Comparison of ENCODE assay signal across 17 cellular contexts in genomic region chr10:73075829-73076228, GRCh38. TPM values are rescaled to one million over a fixed set of nuclear protein-coding genes. Genes with fewer than 3 reads are reported as not detected.
DNase-seq lines count a peak whose midpoint lies in the region; ATAC-seq and TF ChIP-seq lines count a peak whose summit lies in the region.
"Had no signal": no experiment of that assay in that cellular context is flagged by ENCODE, and none has a peak within 500 bp of the region (broad histone marks: within the 10 kb centered on the region; RNA-seq: fewer than 3 reads in every experiment).

No MANE protein-coding gene starts in this region.

- H3K4me1 ChIP-seq in esophagus muscularis mucosa, result peaks cover 11 to 21% (median 21%) of the 10 kb centered on the region in 4 donors
- H3K4me1 ChIP-seq in ovary (ENCODE audit: insufficient read depth), result peaks cover 1% of the 10 kb centered on the region
- peaks cover 0 to 24% (median 7%) of the 10 kb centered on the region in 4 donors for H3K4me1 ChIP-seq in tibial artery

- TF ChIP-seq CTCF in esophagus muscularis mucosa (IDR thresholded peaks at IDR 0.05) (no peak), ovary (IDR thresholded peaks at IDR 0.05) (no peak), tibial artery (IDR thresholded peaks at IDR 0.05) (no peak), GM10266 (IDR thresholded peaks at IDR 0.05; ENCODE audit: control insufficient read depth, insufficient read depth, low read depth, missing control alignments) (no peak)

- intact Hi-C loops in esophagus muscularis mucosa (cut with DNase I), result no loop called here
- intact Hi-C loops in ovary (cut with DNase I), result no loop called here
- intact Hi-C loops in tibial artery (cut with DNase I; ENCODE audit: low total_unique reads), result no loop called here

- peak overlapping the region; percentile 22 for H3K27ac Mint-ChIP-seq in activated naive CD8-positive, alpha-beta T cell treated with anti-CD3 and anti-CD28 coated beads, Interleukin-2, amount 50 U/mL, for 24 hours
- H3K27ac Mint-ChIP-seq in activated naive CD8-positive, alpha-beta T cell treated with anti-CD3 and anti-CD28 coated beads for 36 hours, result no peak overlapping the region

- TF ChIP-seq EP300 in esophagus muscularis mucosa (IDR thresholded peaks at IDR 0.05) (no peak), ovary (IDR thresholded peaks at IDR 0.05) (no peak)

- DNase-seq in activated naive CD8-positive, alpha-beta T cell treated with anti-CD3 and anti-CD28 coated beads, Interleukin-2, amount 50 U/mL, for 24 hours, result no peak
- no peak for DNase-seq in activated naive CD8-positive, alpha-beta T cell treated with anti-CD3 and anti-CD28 coated beads for 36 hours
- no peak for DNase-seq in esophagus muscularis mucosa (ENCODE audit: extremely low spot score)
- DNase-seq in ovary, result no peak
- no peak for DNase-seq in tibial artery
- no peak for DNase-seq in activated CD8-positive, alpha-beta memory T cell treated with anti-CD3 and anti-CD28 coated beads, Interleukin-2, amount 50 U/mL, for 48 hours
- DNase-seq in NCI-H510A (lab: John Stamatoyannopoulos, UW), result no peak
- no peak for DNase-seq in GM10266 (ENCODE audit: extremely low spot score)
- DNase-seq: GF-D8, KG1, NCI-H1048, NCI-H2107, NCI-H226, NCI-H526 treated with DMSO at 0.1 percent for 48 hours, PC-9 had no signal

- H3K27me3 ChIP-seq in esophagus muscularis mucosa, result no peaks in the 10 kb centered on the region
- H3K27me3 ChIP-seq in ovary, result no peaks in the 10 kb centered on the region
- H3K27me3 ChIP-seq in tibial artery, result no peaks in the 10 kb centered on the region
- H3K27me3 ChIP-seq: BLaER1 treated with 17β-estradiol and CSF1 and Interleukin-3, amounts not matched to agents 10 nM and 100 nM had no signal

- H3K4me3 ChIP-seq in esophagus muscularis mucosa (no peak overlapping the region), ovary (no peak overlapping the region), tibial artery (no peak overlapping the region)
- H3K4me3 ChIP-seq: BLaER1 treated with 17β-estradiol and CSF1 and Interleukin-3, amounts not matched to agents 10 nM and 100 nM; PC-9 had no signal

- H3K4me1 Mint-ChIP-seq in activated naive CD8-positive, alpha-beta T cell treated with anti-CD3 and anti-CD28 coated beads, Interleukin-2, amount 50 U/mL, for 24 hours, result peaks cover 16% of the 10 kb centered on the region
- peaks cover 14% of the 10 kb centered on the region for H3K4me1 Mint-ChIP-seq in activated naive CD8-positive, alpha-beta T cell treated with anti-CD3 and anti-CD28 coated beads for 36 hours

- H3K36me3 ChIP-seq in esophagus muscularis mucosa, result peaks cover 0 to 39% (median 30%) of the 10 kb centered on the region in 4 donors
- H3K36me3 ChIP-seq in ovary, result no peaks in the 10 kb centered on the region
- peaks cover 8 to 30% (median 18%) of the 10 kb centered on the region in 3 donors for H3K36me3 ChIP-seq in tibial artery

- H3K4me3 Mint-ChIP-seq in activated naive CD8-positive, alpha-beta T cell treated with anti-CD3 and anti-CD28 coated beads, Interleukin-2, amount 50 U/mL, for 24 hours, result no peak overlapping the region
- no peak overlapping the region for H3K4me3 Mint-ChIP-seq in activated naive CD8-positive, alpha-beta T cell treated with anti-CD3 and anti-CD28 coated beads for 36 hours

- peaks cover 27% of the 10 kb centered on the region for H3K36me3 Mint-ChIP-seq in activated naive CD8-positive, alpha-beta T cell treated with anti-CD3 and anti-CD28 coated beads, Interleukin-2, amount 50 U/mL, for 24 hours (ENCODE audit: low read depth)
- peaks cover 24% of the 10 kb centered on the region for H3K36me3 Mint-ChIP-seq in activated naive CD8-positive, alpha-beta T cell treated with anti-CD3 and anti-CD28 coated beads for 36 hours

- TF ChIP-seq POLR2A in esophagus muscularis mucosa (IDR thresholded peaks at IDR 0.05; ENCODE audit: low read depth) (no peak), ovary (IDR thresholded peaks at IDR 0.05) (no peak)

- no peak for ATAC-seq in activated naive CD8-positive, alpha-beta T cell treated with anti-CD3 and anti-CD28 coated beads, Interleukin-2, amount 50 U/mL, for 24 hours

- 95% methylated on average over 3 of the region's 3 CpGs for WGBS in esophagus muscularis mucosa
- WGBS in ovary, 3 donors, result 86 to 94% (median 89%) methylated on average over 3 of the region's 3 CpGs

- H3K9me3 ChIP-seq in esophagus muscularis mucosa (no peaks in the 10 kb centered on the region), ovary (no peaks in the 10 kb centered on the region), tibial artery (no peaks in the 10 kb centered on the region)
- H3K9me3 ChIP-seq: BLaER1 treated with 17β-estradiol and CSF1 and Interleukin-3, amounts not matched to agents 10 nM and 100 nM had no signal

- H3K27me3 Mint-ChIP-seq in activated naive CD8-positive, alpha-beta T cell treated with anti-CD3 and anti-CD28 coated beads, Interleukin-2, amount 50 U/mL, for 24 hours, result no peaks in the 10 kb centered on the region
- H3K27me3 Mint-ChIP-seq in activated naive CD8-positive, alpha-beta T cell treated with anti-CD3 and anti-CD28 coated beads for 36 hours, result no peaks in the 10 kb centered on the region

- H3K27ac ChIP-seq in esophagus muscularis mucosa (replicated peaks in 1 of 4) (peak overlapping the region; percentile 69 to 89 (median 75)), ovary (peak overlapping the region; percentile 69 to 73), tibial artery (peak overlapping the region; percentile 74 to 77)
- H3K27ac ChIP-seq: PC-9 had no signal

- H3K9me3 Mint-ChIP-seq in activated naive CD8-positive, alpha-beta T cell treated with anti-CD3 and anti-CD28 coated beads, Interleukin-2, amount 50 U/mL, for 24 hours, result no peaks in the 10 kb centered on the region
- no peaks in the 10 kb centered on the region for H3K9me3 Mint-ChIP-seq in activated naive CD8-positive, alpha-beta T cell treated with anti-CD3 and anti-CD28 coated beads for 36 hours

RNA-seq across cellular contexts. Expression of gene P4HA1, which starts 20.8 kb away (rescaled TPM):
- total RNA-seq in activated naive CD8-positive, alpha-beta T cell treated with anti-CD3 and anti-CD28 coated beads for 36 hours, result 10 to 100 TPM; 44.5 to 45.4 TPM
- total RNA-seq in esophagus muscularis mucosa (10 to 100 TPM; 16.7 to 25.0 (median 19.2) TPM), ovary (10 to 100 TPM; 28.3 to 74.9 (median 39.7) TPM)
- 10 to 100 TPM; 20.5 to 44.7 TPM for polyA plus RNA-seq in ovary

RNA-seq across cellular contexts. Expression of gene NUDT13, which starts 34.4 kb away (rescaled TPM):
- total RNA-seq in activated naive CD8-positive, alpha-beta T cell treated with anti-CD3 and anti-CD28 coated beads for 36 hours, result 1 to 10 TPM; 1.2 to 1.4 TPM
- 1 to 10 TPM; 1.3 to 3.4 (median 2.5) TPM for total RNA-seq in esophagus muscularis mucosa
- 1 to 10 TPM in 6 of 7 donors, under 1 TPM in 1; 0.86 to 1.9 (median 1.5) TPM for total RNA-seq in ovary
- 1 to 10 TPM; 1.9 to 2.6 TPM for polyA plus RNA-seq in ovary
- total RNA-seq: M059J had no signal
